ENCODE assay signal across 8 cellular contexts in genomic region chr16:28846080-28846932, GRCh38. TPM values are rescaled to one million over a fixed set of nuclear protein-coding genes. Genes with fewer than 3 reads are reported as not detected.
DNase-seq lines count a peak whose midpoint lies in the region; ATAC-seq and TF ChIP-seq lines count a peak whose summit lies in the region.

Gene TUFM, minus strand, starts transcription at chr16:28846348. Its CDS starts 79 bp downstream, at chr16:28846269.

- no peaks in the 10 kb centered on the region for H3K27me3 ChIP-seq in DOHH2 (ENCODE audit: control insufficient read depth, low read length)
- H3K27me3 ChIP-seq in naive thymus-derived CD4-positive, alpha-beta T cell (ENCODE audit: control insufficient read depth in 2 of 2, insufficient read depth in 2 of 2, low read length in 2 of 2): no peaks in the 10 kb centered on the region

- CTCF ChIA-PET in naive thymus-derived CD4-positive, alpha-beta T cell (lab: Charles Lee): interaction anchor here (0.5 to 2.7 kb wide), 9 partner anchors 12 to 170 kb away, joined by 3 to 12 read pairs (median 3); no protein-coding TSS in a partner anchor

- DNase-seq in Kasumi-1 (lab: John Stamatoyannopoulos, UW) (peak; percentile 86 to 87), RPMI7951 (ENCODE audit: low read depth) (peak; percentile 97), fibroblast of gingiva (ENCODE audit: low read depth) (peak; percentile 99)
- DNase-seq in activated T-helper 1 cell treated with anti-CD3 and anti-CD28 coated beads, Interleukin-2, amount 50 U/mL, for 16 hours (ENCODE audit: low read depth in 1 of 2, low spot score in 1 of 2): peak; percentile 93 to 96
- DNase-seq in naive thymus-derived CD4-positive, alpha-beta T cell: peak; percentile 88 to 99 (median 98)
- DNase-seq in stimulated activated naive CD4-positive, alpha-beta T cell (lab: John Stamatoyannopoulos, UW): peak; percentile 92 to 98 (median 98)

- H3K4me1 Mint-ChIP-seq in naive thymus-derived CD4-positive, alpha-beta T cell: peaks cover 17 to 38% (median 27%) of the 10 kb centered on the region in 7 donors

- peaks cover 37% of the 10 kb centered on the region for H3K79me2 ChIP-seq in DOHH2 (ENCODE audit: control insufficient read depth, low read length)

- H3K4me1 ChIP-seq in DOHH2 (ENCODE audit: control insufficient read depth, low read length): peaks cover 15% of the 10 kb centered on the region
- H3K4me1 ChIP-seq in naive thymus-derived CD4-positive, alpha-beta T cell (ENCODE audit: control insufficient read depth in 2 of 2, insufficient read depth in 2 of 2, low read length in 2 of 2): peaks cover 19 to 25% of the 10 kb centered on the region in 2 donors

- ATAC-seq in GM21825 (IDR thresholded peaks at IDR 0.05; ENCODE audit: unreplicated experiment): peak; percentile 87
- ATAC-seq in naive thymus-derived CD4-positive, alpha-beta T cell: peak; percentile 98

- no peaks in the 10 kb centered on the region for H3K27me3 Mint-ChIP-seq in naive thymus-derived CD4-positive, alpha-beta T cell

- POLR2A ChIA-PET in naive thymus-derived CD4-positive, alpha-beta T cell (lab: Charles Lee): interaction anchor here (0.5 to 5.2 kb wide), 11 partner anchors 10 to 909 kb away, joined by 3 to 79 read pairs (median 6); partner anchors contain the start of genes ATXN2L, RABEP2 and SH2B1

- no peaks in the 10 kb centered on the region for H3K9me3 Mint-ChIP-seq in naive thymus-derived CD4-positive, alpha-beta T cell

- H3K36me3 Mint-ChIP-seq in naive thymus-derived CD4-positive, alpha-beta T cell: peaks cover 0 to 17% (median 5%) of the 10 kb centered on the region in 5 donors

- H3K27ac ChIP-seq in DOHH2 (ENCODE audit: low read depth, low read length): peak within 1 kb of the TSS; percentile 43
- H3K27ac ChIP-seq in naive thymus-derived CD4-positive, alpha-beta T cell (ENCODE audit: low read depth, low read length): peak within 1 kb of the TSS; percentile 94

- no peaks in the 10 kb centered on the region for H3K9me2 ChIP-seq in DOHH2 (replicated peaks; ENCODE audit: control insufficient read depth, low read length)

- H3F3A ChIP-seq in DOHH2 (ENCODE audit: control insufficient read depth, insufficient read depth): peaks cover 11% of the 10 kb centered on the region

- peaks cover 9% of the 10 kb centered on the region for H4K20me1 ChIP-seq in DOHH2 (ENCODE audit: control insufficient read depth, insufficient read depth, low read depth, low read length)

- H3K27ac Mint-ChIP-seq in naive thymus-derived CD4-positive, alpha-beta T cell: peak within 1 kb of the TSS; percentile 91 to 98 (median 94)

- intact Hi-C loops in naive thymus-derived CD4-positive, alpha-beta T cell (cut with micrococcal nuclease): loop anchor here (1.0 to 10.0 kb wide), 10 partner anchors 17 to 1609 kb away; partner anchors contain the start of genes APOBR (in 2 of the 2), RABEP2 (in 2 of the 2), SH2B1 (in 2 of the 2) and CLN3 (in 1 of the 2)

- H3K4me3 ChIP-seq in DOHH2 (ENCODE audit: low read length): peak within 1 kb of the TSS; percentile 90
- H3K4me3 ChIP-seq in naive thymus-derived CD4-positive, alpha-beta T cell (ENCODE audit: low read length): peak within 1 kb of the TSS; percentile 88

- H3K4me2 ChIP-seq in DOHH2 (ENCODE audit: low read length): peak within 1 kb of the TSS; percentile 72

- peak; percentile 81 for TF ChIP-seq CTCF in DOHH2 (IDR thresholded peaks at IDR 0.05; ENCODE audit: low read depth, low read length, poor library complexity, severe bottlenecking)

- H3K9me3 ChIP-seq in DOHH2 (ENCODE audit: control insufficient read depth, insufficient read depth, low read length): no peaks in the 10 kb centered on the region
- H3K9me3 ChIP-seq in naive thymus-derived CD4-positive, alpha-beta T cell (ENCODE audit: control insufficient read depth in 2 of 3, low read length in 3 of 3): no peaks in the 10 kb centered on the region

- H3K4me3 Mint-ChIP-seq in naive thymus-derived CD4-positive, alpha-beta T cell: peak within 1 kb of the TSS; percentile 91 to 98 (median 96)

- peaks cover 43% of the 10 kb centered on the region for H3K36me3 ChIP-seq in DOHH2 (ENCODE audit: control insufficient read depth, low read length)
- peaks cover 8 to 37% (median 9%) of the 10 kb centered on the region in 3 experiments for H3K36me3 ChIP-seq in naive thymus-derived CD4-positive, alpha-beta T cell (ENCODE audit: control insufficient read depth in 2 of 3, insufficient read depth in 3 of 3, low read length in 3 of 3)

RNA-seq across cellular contexts. Expression of gene TUFM, which starts in this region (rescaled TPM):
- total RNA-seq in RPMI7951 (2014; rRNA removed; shearing (Covaris generic)): 99.1 and 109 TPM in 2 replicates
- total RNA-seq in naive thymus-derived CD4-positive, alpha-beta T cell: 100 to 1,000 TPM in 2 of 5 experiments, 10 to 100 TPM in 3; 89.7 to 140 (median 95.2) TPM
- polyA plus RNA-seq in naive thymus-derived CD4-positive, alpha-beta T cell: 100 to 1,000 TPM; 125 to 139 TPM

Comparison
In these comparisons a context has a peak if more than half of its experiments do, and no peak if none do; other contexts are left out.
1. Peak in every context shown above with its lines: DNase-seq, ATAC-seq, H3K4me3 ChIP-seq and H3K27ac ChIP-seq.